Comparison of ENCODE assay signal across 1 cellular context in genomic region chr16:3295783-3296182, GRCh38.
TF ChIP-seq lines count a peak whose summit lies in the region.

No MANE protein-coding gene starts in this region.

TF ChIP-seq in GM23338, 12 proteins besides CTCF, POLR2A, EP300 and RAD21 (continued from another document):
- TF ChIP-seq ZNF462 (CRISPR knock-in tag; IDR thresholded peaks at IDR 0.05) (no peak), ETS1 (IDR thresholded peaks at IDR 0.05) (no peak), STAT1 (IDR thresholded peaks at IDR 0.05; ENCODE audit: unreplicated experiment) (no peak), ZNF331 (CRISPR knock-in tag; IDR thresholded peaks at IDR 0.05; ENCODE audit: low read depth) (no peak), REST (IDR thresholded peaks at IDR 0.05; ENCODE audit: unreplicated experiment) (no peak), EZH2 (IDR thresholded peaks at IDR 0.05; ENCODE audit: low read depth, unreplicated experiment) (no peak), NANOG (IDR thresholded peaks at IDR 0.05; ENCODE audit: borderline replicate concordance) (no peak), CREB1 (CRISPR knock-in tag; IDR thresholded peaks at IDR 0.05; ENCODE audit: low read depth) (no peak), POLR2AphosphoS5 (IDR thresholded peaks at IDR 0.05; ENCODE audit: low read depth) (no peak)
